In genomic region chr5:53039855-53040254, GRCh38 we compare ENCODE assay signal across 18 cellular contexts.
"Had no signal": no experiment of that assay in that cellular context is flagged by ENCODE, and none has a peak within 500 bp of the region (broad histone marks: within the 10 kb centered on the region; RNA-seq: fewer than 3 reads in every experiment).

No MANE protein-coding gene starts in this region.

- DNase-seq: activated B cell treated with CpG ODN at 0.5 μM for 24 hours; activated CD4-positive, alpha-beta T cell treated with anti-CD3 and anti-CD28 coated beads, Interleukin-2, amount 50 U/mL, for 1 hour; activated naive CD4-positive, alpha-beta T cell; amniotic stem cell; body of pancreas; central memory CD4-positive, alpha-beta T cell; cortex of kidney; effector CD4-positive, alpha-beta T cell; foreskin keratinocyte; immature natural killer cell; mesendoderm; retina; tibial artery had no signal

- H3K27ac Mint-ChIP-seq: activated B cell treated with CpG ODN at 0.5 μM for 24 hours; immature natural killer cell; natural killer cell treated with Interleukin-12 subunit alpha and Interleukin-12 subunit beta and Interleukin-15 and Interleukin-18, amount 100 ng/mL, for 72 hours; stimulated activated memory B cell treated with anti-CD40 and anti-IgM and Interleukin-4, amounts not matched to agents 10 μg/mL and 1 μg/mL and 100 μg/mL, for 72 hours had no signal

- H3K9me3 ChIP-seq: body of pancreas, tibial artery had no signal

- ATAC-seq: body of pancreas; foreskin keratinocyte; natural killer cell treated with Interleukin-12 subunit alpha and Interleukin-12 subunit beta and Interleukin-15 and Interleukin-18, amount 100 ng/mL, for 72 hours; stimulated activated memory B cell treated with anti-CD40 and anti-IgM and Interleukin-4, amounts not matched to agents 10 μg/mL and 1 μg/mL and 100 μg/mL, for 72 hours had no signal

- H3K4me3 ChIP-seq: body of pancreas, tibial artery had no signal

- H3K27me3 ChIP-seq: body of pancreas, foreskin keratinocyte, tibial artery had no signal

- H3K36me3 ChIP-seq: tibial artery had no signal

- FAIRE-seq: endothelial cell of umbilical vein, TTC549, urothelium cell line had no signal

- H3K9me3 Mint-ChIP-seq: activated B cell treated with CpG ODN at 0.5 μM for 24 hours; natural killer cell treated with Interleukin-12 subunit alpha and Interleukin-12 subunit beta and Interleukin-15 and Interleukin-18, amount 100 ng/mL, for 72 hours; stimulated activated memory B cell treated with anti-CD40 and anti-IgM and Interleukin-4, amounts not matched to agents 10 μg/mL and 1 μg/mL and 100 μg/mL, for 72 hours had no signal

- H3K27ac ChIP-seq: body of pancreas, foreskin keratinocyte, tibial artery had no signal

- H3K36me3 Mint-ChIP-seq: immature natural killer cell; natural killer cell treated with Interleukin-12 subunit alpha and Interleukin-12 subunit beta and Interleukin-15 and Interleukin-18, amount 100 ng/mL, for 72 hours; stimulated activated memory B cell treated with anti-CD40 and anti-IgM and Interleukin-4, amounts not matched to agents 10 μg/mL and 1 μg/mL and 100 μg/mL, for 72 hours had no signal

- H3K4me3 Mint-ChIP-seq: activated B cell treated with CpG ODN at 0.5 μM for 24 hours; natural killer cell treated with Interleukin-12 subunit alpha and Interleukin-12 subunit beta and Interleukin-15 and Interleukin-18, amount 100 ng/mL, for 72 hours; stimulated activated memory B cell treated with anti-CD40 and anti-IgM and Interleukin-4, amounts not matched to agents 10 μg/mL and 1 μg/mL and 100 μg/mL, for 72 hours had no signal
